ENCODE assay signal across 8 cellular contexts in genomic region chr3:72818092-72818721, GRCh38. TPM values are rescaled to one million over a fixed set of nuclear protein-coding genes. Genes with fewer than 3 reads are reported as not detected.
DNase-seq lines count a peak whose midpoint lies in the region; ATAC-seq and TF ChIP-seq lines count a peak whose summit lies in the region.

No MANE protein-coding gene starts in this region.

- H3K9me3 ChIP-seq in breast epithelium = no peaks in the 10 kb centered on the region

- TF ChIP-seq CTCF in breast epithelium (IDR thresholded peaks at IDR 0.05) = peak in 2 of 3 donors; percentile 51 to 56

- no peaks in the 10 kb centered on the region for H3K36me3 ChIP-seq in breast epithelium

- peaks cover 0 to 6% of the 10 kb centered on the region in 2 donors for H3K4me1 ChIP-seq in breast epithelium

- in situ Hi-C loops in KBM-7 (cut with MboI; ENCODE audit: low pct_unique_long_range_greater_than_20kb, low sequenced_read_pairs) = loop anchor here (25.0 kb wide), 2 partner anchors 931 to 1106 kb away; no protein-coding TSS in a partner anchor

- no peak for TF ChIP-seq POLR2A in breast epithelium (IDR thresholded peaks at IDR 0.05)

- no peak overlapping the region for H3K27ac ChIP-seq in breast epithelium

- DNase-seq in DMS114 treated with DMSO at 0.1 percent for 48 hours (lab: John Stamatoyannopoulos, UW; ENCODE audit: unreplicated experiment) = peak; percentile 13
- peak; percentile 21 for DNase-seq in KBM-7
- DNase-seq in breast epithelium (ENCODE audit: low spot score in 2 of 2) = no peak
- DNase-seq in midbrain (lab: John Stamatoyannopoulos, UW) = peak; percentile 56
- DNase-seq in NCI-H345 (lab: John Stamatoyannopoulos, UW) = no peak
- no peak for DNase-seq in activated CD4-positive, alpha-beta T cell treated with anti-CD3 and anti-CD28 coated beads for 1 hour
- no peak for DNase-seq in NK-92 (lab: John Stamatoyannopoulos, UW; ENCODE audit: unreplicated experiment)

- no peaks in the 10 kb centered on the region for H3K27me3 ChIP-seq in breast epithelium

- intact Hi-C loops in breast epithelium (cut with DNase I; ENCODE audit: low total_unique reads) = no loop called here

- no peak overlapping the region for H3K4me3 ChIP-seq in breast epithelium

- ATAC-seq in HG02870 (IDR thresholded peaks at IDR 0.05; ENCODE audit: unreplicated experiment) = no peak

RNA-seq across cellular contexts. Expression of gene SHQ1, which starts 30.0 kb away (rescaled TPM):
- 10 to 100 TPM in 2 of 3 donors, 1 to 10 TPM in 1; 9.6 to 19.3 (median 17.4) TPM for total RNA-seq in breast epithelium

Comparison
In these comparisons a context has a peak if more than half of its experiments do, and no peak if none do; other contexts are left out.
1. DNase-seq: peak in DMS114 treated with DMSO at 0.1 percent for 48 hours (single experiment), KBM-7 (single experiment) and midbrain (single experiment); none in breast epithelium (0 of 2), NCI-H345 (single experiment), activated CD4-positive, alpha-beta T cell treated with anti-CD3 and anti-CD28 coated beads for 1 hour (single experiment) and NK-92 (single experiment).